ENCODE assay signal across 1 cellular context in genomic region chr1:47436979-47437517, GRCh38.
A peak's percentile ranks its signal among the peaks of the same experiment; 100 is the strongest.
TF ChIP-seq lines count a peak whose summit lies in the region.

No MANE protein-coding gene starts in this region.

TF ChIP-seq in H1, 55 proteins besides CTCF, POLR2A, EP300 and RAD21:
- TF ChIP-seq HDAC2 (IDR thresholded peaks at IDR 0.05; ENCODE audit: borderline replicate concordance in 1 of 2, low read depth in 2 of 2, low read length in 2 of 2) (no peak), KDM4A (IDR thresholded peaks at IDR 0.05; ENCODE audit: low read depth, low read length, severe bottlenecking) (peak; percentile 82), EZH2 (IDR thresholded peaks at IDR 0.05; ENCODE audit: low read depth, low read length, severe bottlenecking) (peak; percentile 93), SUZ12 (IDR thresholded peaks at IDR 0.05; ENCODE audit: low read length) (peak; percentile 94), RNF2 (IDR thresholded peaks at IDR 0.05; ENCODE audit: borderline replicate concordance, low read depth, low read length, missing control alignments, poor library complexity, severe bottlenecking) (peak; percentile 59)
TF ChIP-seq in H1: peak in this region for 4.
